ENCODE assay signal across 31 cellular contexts in genomic region chr14:22577334-22577908, GRCh38. TPM values are rescaled to one million over a fixed set of nuclear protein-coding genes. Genes with fewer than 3 reads are reported as not detected.
DNase-seq lines count a peak whose midpoint lies in the region; ATAC-seq lines count a peak whose summit lies in the region.
"Had no signal": no experiment of that assay in that cellular context is flagged by ENCODE, and none has a peak within 500 bp of the region (broad histone marks: within the 10 kb centered on the region; RNA-seq: fewer than 3 reads in every experiment).

No MANE protein-coding gene starts in this region.

- no peak overlapping the region for H3K27ac ChIP-seq in CD4-positive, CD25-positive, alpha-beta regulatory T cell (ENCODE audit: insufficient read depth, low read length, poor library complexity, severe bottlenecking)
- H3K27ac ChIP-seq: 22Rv1, coronary artery, esophagus muscularis mucosa, SJSA1, upper lobe of left lung, VCaP had no signal

- H3K4me1 ChIP-seq in CD4-positive, CD25-positive, alpha-beta regulatory T cell (ENCODE audit: control insufficient read depth, insufficient read depth, low read length, poor library complexity, severe bottlenecking) = peaks cover 17% of the 10 kb centered on the region

- peak overlapping the region; percentile 33 to 84 (median 76) for H3K27ac Mint-ChIP-seq in CD4-positive, CD25-positive, alpha-beta regulatory T cell
- peak overlapping the region; percentile 1 to 9 for H3K27ac Mint-ChIP-seq in T-cell
- H3K27ac Mint-ChIP-seq in central memory CD8-positive, alpha-beta T cell (ENCODE audit: low read depth) = peak overlapping the region; percentile 3

- H3K9me3 ChIP-seq in CD4-positive, CD25-positive, alpha-beta regulatory T cell (ENCODE audit: control insufficient read depth in 2 of 2, low read length in 2 of 2) = no peaks in the 10 kb centered on the region
- H3K9me3 ChIP-seq: esophagus muscularis mucosa, SJSA1, upper lobe of left lung had no signal

- H3K4me3 Mint-ChIP-seq in CD4-positive, CD25-positive, alpha-beta regulatory T cell = peak overlapping the region; percentile 33 to 77 (median 48)
- H3K4me3 Mint-ChIP-seq in T-cell = peak overlapping the region in 1 of 3 donors; percentile 46
- no peak overlapping the region for H3K4me3 Mint-ChIP-seq in central memory CD8-positive, alpha-beta T cell
- H3K4me3 Mint-ChIP-seq: immature natural killer cell; natural killer cell treated with Interleukin-12 subunit alpha and Interleukin-12 subunit beta and Interleukin-15 and Interleukin-18, amount 100 ng/mL, for 72 hours had no signal

- no peak for ATAC-seq in CD4-positive, CD25-positive, alpha-beta regulatory T cell (ENCODE audit: low read depth in 2 of 2)
- ATAC-seq in T-cell (replicated peaks in 1 of 4) = no peak
- no peak for ATAC-seq in central memory CD8-positive, alpha-beta T cell (replicated peaks; ENCODE audit: extremely low read depth, poor library complexity, severe bottlenecking)
- ATAC-seq in GM19351 (IDR thresholded peaks at IDR 0.05; ENCODE audit: unreplicated experiment) = no peak
- ATAC-seq: left lobe of liver; natural killer cell treated with Interleukin-12 subunit alpha and Interleukin-12 subunit beta and Interleukin-15 and Interleukin-18, amount 100 ng/mL, for 72 hours; Panc1 had no signal

- peaks cover 26% of the 10 kb centered on the region for H3K36me3 ChIP-seq in CD4-positive, CD25-positive, alpha-beta regulatory T cell (ENCODE audit: control insufficient read depth, insufficient read depth, low read length)

- POLR2A ChIA-PET in T-cell (lab: Charles Lee) = no interaction called here

- H3K4me1 Mint-ChIP-seq in CD4-positive, CD25-positive, alpha-beta regulatory T cell = peaks cover 32 to 70% (median 44%) of the 10 kb centered on the region in 4 donors
- H3K4me1 Mint-ChIP-seq in T-cell = peaks cover 45 to 62% (median 60%) of the 10 kb centered on the region in 3 donors
- peaks cover 22% of the 10 kb centered on the region for H3K4me1 Mint-ChIP-seq in central memory CD8-positive, alpha-beta T cell

- CTCF ChIA-PET in T-cell (lab: Charles Lee) = no interaction called here

- H3K9me3 Mint-ChIP-seq in CD4-positive, CD25-positive, alpha-beta regulatory T cell = no peaks in the 10 kb centered on the region
- H3K9me3 Mint-ChIP-seq in T-cell = no peaks in the 10 kb centered on the region
- H3K9me3 Mint-ChIP-seq in central memory CD8-positive, alpha-beta T cell = no peaks in the 10 kb centered on the region
- H3K9me3 Mint-ChIP-seq: immature natural killer cell; natural killer cell treated with Interleukin-12 subunit alpha and Interleukin-12 subunit beta and Interleukin-15 and Interleukin-18, amount 100 ng/mL, for 72 hours had no signal

- no peaks in the 10 kb centered on the region for H3K27me3 Mint-ChIP-seq in CD4-positive, CD25-positive, alpha-beta regulatory T cell
- H3K27me3 Mint-ChIP-seq in T-cell = no peaks in the 10 kb centered on the region
- no peaks in the 10 kb centered on the region for H3K27me3 Mint-ChIP-seq in central memory CD8-positive, alpha-beta T cell
- H3K27me3 Mint-ChIP-seq: natural killer cell treated with Interleukin-12 subunit alpha and Interleukin-12 subunit beta and Interleukin-15 and Interleukin-18, amount 100 ng/mL, for 72 hours had no signal

- no peak overlapping the region for H3K4me3 ChIP-seq in CD4-positive, CD25-positive, alpha-beta regulatory T cell (ENCODE audit: low read depth, low read length)
- H3K4me3 ChIP-seq: coronary artery, esophagus muscularis mucosa, SJSA1, upper lobe of left lung had no signal

- DNase-seq in DMS53 (lab: John Stamatoyannopoulos, UW) (peak; percentile 5), DMS53 treated with DMSO at 0.1 percent for 48 hours (lab: John Stamatoyannopoulos, UW; ENCODE audit: unreplicated experiment) (no peak), T-cell (no peak), NCI-H748 treated with DMSO at 0.1 percent for 48 hours (lab: John Stamatoyannopoulos, UW) (no peak), SIG-M5 treated with dmso at 0.1 percent for 504 hours (lab: John Stamatoyannopoulos, UW; ENCODE audit: unreplicated experiment) (no peak)
- DNase-seq in CD4-positive, CD25-positive, alpha-beta regulatory T cell = no peak
- no peak for DNase-seq in central memory CD8-positive, alpha-beta T cell (ENCODE audit: low spot score in 2 of 2)
- DNase-seq: activated CD8-positive, alpha-beta memory T cell treated with anti-CD3 and anti-CD28 coated beads for 24 hours; amniotic stem cell; DMS153; foreskin melanocyte; GDM1; hippocampal formation; immature natural killer cell; NCI-H1436 treated with DMSO at 0.1 percent for 48 hours; NCI-H2171; NCI-H510A treated with DMSO at 0.1 percent for 48 hours; retina; small intestine; stimulated activated CD4-positive, alpha-beta T cell treated with anti-CD3 and anti-CD28 coated beads, Interleukin-1b, Interleukin-23, amount 100 ng/mL, for 48 hours; substantia nigra; upper lobe of left lung had no signal

- H3K36me3 Mint-ChIP-seq in CD4-positive, CD25-positive, alpha-beta regulatory T cell = peaks cover 40% of the 10 kb centered on the region
- H3K36me3 Mint-ChIP-seq in T-cell = peaks cover 41% of the 10 kb centered on the region
- peaks cover 32% of the 10 kb centered on the region for H3K36me3 Mint-ChIP-seq in central memory CD8-positive, alpha-beta T cell (ENCODE audit: insufficient read depth)

- no peaks in the 10 kb centered on the region for H3K27me3 ChIP-seq in CD4-positive, CD25-positive, alpha-beta regulatory T cell (ENCODE audit: control insufficient read depth, insufficient read depth, low read length)
- H3K27me3 ChIP-seq: esophagus muscularis mucosa, SJSA1, upper lobe of left lung had no signal

RNA-seq across cellular contexts. Expression of gene DAD1, which starts 11.6 kb away (rescaled TPM):
- total RNA-seq in CD4-positive, CD25-positive, alpha-beta regulatory T cell = 81.8 TPM
- 100 to 1,000 TPM; 630 to 720 (median 697) TPM for polyA plus RNA-seq in CD4-positive, CD25-positive, alpha-beta regulatory T cell
- total RNA-seq in T-cell = 100 to 1,000 TPM in 4 of 5 donors, 10 to 100 TPM in 1; 80.9 to 127 (median 113) TPM

RNA-seq across cellular contexts. Expression of gene ABHD4, which starts 20.7 kb away (rescaled TPM):
- total RNA-seq in CD4-positive, CD25-positive, alpha-beta regulatory T cell = 10.1 TPM
- 10 to 100 TPM; 10.2 to 13.4 (median 11.1) TPM for polyA plus RNA-seq in CD4-positive, CD25-positive, alpha-beta regulatory T cell
- total RNA-seq in T-cell = 10 to 100 TPM; 10.1 to 20.9 (median 17.3) TPM

Comparison
In these comparisons a context has a peak if more than half of its experiments do, and no peak if none do; other contexts are left out.
1. H3K27ac Mint-ChIP-seq: peak in every context shown above with its lines; median percentile 76 in CD4-positive, CD25-positive, alpha-beta regulatory T cell; 5 in T-cell; 3 in central memory CD8-positive, alpha-beta T cell.